In genomic region chr10:68559872-68560200, GRCh38 we compare ENCODE assay signal across 8 cellular contexts. TPM values are rescaled to one million over a fixed set of nuclear protein-coding genes. Genes with fewer than 3 reads are reported as not detected.
DNase-seq lines count a peak whose midpoint lies in the region; ATAC-seq and TF ChIP-seq lines count a peak whose summit lies in the region.

No MANE protein-coding gene starts in this region.

- TF ChIP-seq CTCF in AG04450 (IDR thresholded peaks at IDR 0.05; ENCODE audit: low read depth, low read length) (no peak), LNCaP clone FGC (IDR thresholded peaks at IDR 0.05; ENCODE audit: control insufficient read depth, extremely low read depth, insufficient read depth) (no peak), brain microvascular endothelial cell (IDR thresholded peaks at IDR 0.05; ENCODE audit: low read depth, low read length, missing control alignments) (no peak)

- H3K9me3 ChIP-seq in AG04450 (ENCODE audit: control insufficient read depth, insufficient read depth, low read length) (no peaks in the 10 kb centered on the region), mononuclear cell (ENCODE audit: low read depth, low read length) (no peaks in the 10 kb centered on the region)

- H3K4me1 ChIP-seq in mononuclear cell (ENCODE audit: insufficient read depth, low read length): peaks cover 17% of the 10 kb centered on the region

- CTCF ChIA-PET in AG04450 (lab: Charles Lee): interaction anchor here (1.0 to 1.5 kb wide), 2 partner anchors 9 to 153 kb away, joined by 3 to 13 read pairs; partner anchors contain the start of gene RUFY2

- no peaks in the 10 kb centered on the region for H3K27me3 ChIP-seq in AG04450 (ENCODE audit: control insufficient read depth, insufficient read depth, low read length)
- H3K27me3 ChIP-seq in brain microvascular endothelial cell (replicated peaks): no peaks in the 10 kb centered on the region
- peaks cover 69% of the 10 kb centered on the region for H3K27me3 ChIP-seq in mononuclear cell (ENCODE audit: insufficient read depth, low read length)

- in situ Hi-C loops in brain microvascular endothelial cell (cut with HindIII; ENCODE audit: low pct_ligation_motif_present, low sequenced_read_pairs): no loop called here
- in situ Hi-C loops in G401 (cut with HindIII; ENCODE audit: low sequenced_read_pairs): no loop called here

- H3K27ac ChIP-seq in AG04450 (ENCODE audit: low read depth, low read length) (no peak overlapping the region), brain microvascular endothelial cell (no peak overlapping the region)

- ATAC-seq in HG03095 (IDR thresholded peaks at IDR 0.05; ENCODE audit: unreplicated experiment): no peak

- POLR2A ChIA-PET in AG04450 (lab: Yijun Ruan, JAX): interaction anchor here (0.5 to 3.0 kb wide), 6 partner anchors 10 to 228 kb away, joined by 3 to 21 read pairs (median 3); partner anchors contain the start of genes CCAR1 and HNRNPH3

- DNase-seq in AG04450 (ENCODE audit: low read depth, low spot score): no peak
- DNase-seq in LNCaP clone FGC (ENCODE audit: low read depth): no peak
- DNase-seq in brain microvascular endothelial cell: no peak
- DNase-seq in G401 (ENCODE audit: low spot score): no peak
- DNase-seq in HuH-7 (ENCODE audit: low spot score): no peak
- no peak for DNase-seq in NCI-H2107 treated with DMSO at 0.1 percent for 48 hours (lab: John Stamatoyannopoulos, UW; ENCODE audit: unreplicated experiment)

- peak overlapping the region; percentile 77 for H3K4me3 ChIP-seq in AG04450 (ENCODE audit: low read depth, low read length)
- H3K4me3 ChIP-seq in LNCaP clone FGC (ENCODE audit: low read depth, low read length): peak overlapping the region; percentile 58
- peak overlapping the region; percentile 75 for H3K4me3 ChIP-seq in brain microvascular endothelial cell (ENCODE audit: low read depth, low read length)
- peak overlapping the region; percentile 22 for H3K4me3 ChIP-seq in mononuclear cell (ENCODE audit: low read length)

- H3K36me3 ChIP-seq in brain microvascular endothelial cell (replicated peaks): no peaks in the 10 kb centered on the region

RNA-seq across cellular contexts. Expression of gene TET1, which starts 0.3 kb away (rescaled TPM):
- 2.4 and 3.4 TPM in 2 replicates for polyA plus RNA-seq in AG04450 (2011; rRNA removed)
- 10.4 and 14.7 TPM in 2 replicates for polyA minus RNA-seq in AG04450 (2011; rRNA and poly(A)+ RNA removed)
- total RNA-seq in mononuclear cell: 1.5 TPM
- total RNA-seq in G401 (2014; rRNA removed; shearing (Covaris generic)): 3.1 and 6.7 TPM in 2 replicates

RNA-seq across cellular contexts. Expression of gene SLC25A16, which starts 32.5 kb away (rescaled TPM):
- 13.8 and 21.2 TPM in 2 replicates for polyA plus RNA-seq in AG04450 (2011; rRNA removed)
- 25.3 and 42.3 TPM in 2 replicates for polyA minus RNA-seq in AG04450 (2011; rRNA and poly(A)+ RNA removed)
- 17.9 TPM for total RNA-seq in mononuclear cell
- 7.5 and 14.3 TPM in 2 replicates for total RNA-seq in G401 (2014; rRNA removed; shearing (Covaris generic))

Comparison
In these comparisons a context has a peak if more than half of its experiments do, and no peak if none do; other contexts are left out.
1. H3K4me3 ChIP-seq: peak in every context shown above with its lines; median percentile 77 in AG04450; 75 in brain microvascular endothelial cell; 58 in LNCaP clone FGC; 22 in mononuclear cell.